ENCODE assay signal across 32 cellular contexts in genomic region chr13:95323930-95324662, GRCh38. TPM values are rescaled to one million over a fixed set of nuclear protein-coding genes. Genes with fewer than 3 reads are reported as not detected.
DNase-seq lines count a peak whose midpoint lies in the region; ATAC-seq, FAIRE-seq and TF ChIP-seq lines count a peak whose summit lies in the region.
"Had no signal": no experiment of that assay in that cellular context is flagged by ENCODE, and none has a peak within 500 bp of the region (broad histone marks: within the 10 kb centered on the region; RNA-seq: fewer than 3 reads in every experiment).

No MANE protein-coding gene starts in this region.

- H3K4me2 ChIP-seq in K562 (ENCODE audit: insufficient read depth, low read length) (no peak overlapping the region), neural progenitor cell (no peak overlapping the region)

- CTCF ChIA-PET in K562 (lab: Yijun Ruan, JAX; ENCODE audit: low intra/inter-chr PET ratio), result no interaction called here

- no peaks in the 10 kb centered on the region for H3K9me3 Mint-ChIP-seq in neural progenitor cell
- H3K9me3 Mint-ChIP-seq: memory B cell, WTC11 had no signal

- FAIRE-seq in K562 (lab: Jason Lieb, UNC), result no peak

- 38% methylated on average over 13 of the region's 16 CpGs for WGBS in K562 (ENCODE audit: insufficient coverage, low coverage, missing lambda C conversion rate)

- ATAC-seq in K562 (peak; percentile 60), HG02571 (IDR thresholded peaks at IDR 0.05; ENCODE audit: unreplicated experiment) (no peak), HG02938 (IDR thresholded peaks at IDR 0.05; ENCODE audit: unreplicated experiment) (no peak)
- ATAC-seq in stimulated activated naive CD8-positive, alpha-beta T cell treated with anti-CD3 and anti-CD28 coated beads, Interleukin-15, Interleukin-2, amounts not matched to agents 100 U/mL and 50 U/mL, for 24 hours, result no peak
- ATAC-seq: left cardiac atrium, Panc1, sciatic nerve, WTC11 had no signal

- TF ChIP-seq EP300 in K562 (IDR thresholded peaks at IDR 0.05; ENCODE audit: low read length), result no peak

- peaks cover 4% of the 10 kb centered on the region for H3K27me3 Mint-ChIP-seq in neural progenitor cell (ENCODE audit: insufficient read depth, low read depth)

- in situ Hi-C loops in K562 (cut with MboI), result no loop called here

- intact Hi-C loops in K562 (cut with micrococcal nuclease), result no loop called here

- POLR2A ChIA-PET in K562 (lab: Yijun Ruan, JAX), result no interaction called here

- no peaks in the 10 kb centered on the region for H3F3A ChIP-seq in neural progenitor cell (ENCODE audit: low read depth)

- H3K27ac Mint-ChIP-seq in neural progenitor cell, result no peak overlapping the region
- H3K27ac Mint-ChIP-seq: activated naive CD8-positive, alpha-beta T cell; immature natural killer cell; memory B cell; WTC11 had no signal

- H2AFZ ChIP-seq in K562 (ENCODE audit: low read depth, low read length), result peak overlapping the region; percentile 38; the same call in 1 of the 2 replicates
- peak overlapping the region; percentile 63 for H2AFZ ChIP-seq in neural progenitor cell (replicated peaks)

- no peaks in the 10 kb centered on the region for H3K36me3 ChIP-seq in K562 (ENCODE audit: control insufficient read depth, insufficient read depth, low read length)
- H3K36me3 ChIP-seq in neural progenitor cell, result no peaks in the 10 kb centered on the region
- H3K36me3 ChIP-seq: neutrophil, prostate gland, tibial nerve had no signal

- H4K20me1 ChIP-seq in K562 (replicated peaks; ENCODE audit: control insufficient read depth, insufficient read depth, low read length), result no peaks in the 10 kb centered on the region
- H4K20me1 ChIP-seq in neural progenitor cell (ENCODE audit: low read depth), result no peaks in the 10 kb centered on the region

- DNase-seq in ELF-1 (ENCODE audit: low read depth, low spot score) (peak; percentile 70), NCI-H146 treated with DMSO at 0.1 percent for 48 hours (lab: John Stamatoyannopoulos, UW; ENCODE audit: unreplicated experiment) (peak; percentile 35), K562 (ENCODE audit: extremely low read depth in 1 of 4, low spot score in 3 of 4) (no peak), neural progenitor cell (ENCODE audit: low spot score) (no peak)
- no peak for DNase-seq in stimulated activated naive CD8-positive, alpha-beta T cell treated with anti-CD3 and anti-CD28 coated beads, Interleukin-15, Interleukin-2, amounts not matched to agents 100 U/mL and 50 U/mL, for 24 hours
- DNase-seq: activated CD4-positive, alpha-beta T cell treated with anti-CD3 and anti-CD28 coated beads, Interleukin-2, amount 50 U/mL, for 1 hour; activated effector memory CD4-positive, alpha-beta T cell treated with Interleukin-2 at 50 U/mL for 16 hours; activated T-cell treated with anti-CD3 and anti-CD28 coated beads, Interleukin-2, amount 50 U/mL, for 1 hour; C1 segment of cervical spinal cord; DMS153; effector CD4-positive, alpha-beta T cell; hypothalamus; immature natural killer cell; left cardiac atrium; NCI-H187 treated with DMSO at 0.1 percent for 48 hours; NCI-H226; NCI-H748 treated with DMSO at 0.1 percent for 48 hours; SHP77; stimulated activated CD4-positive, alpha-beta T cell treated with anti-CD3 and anti-CD28 coated beads, Interleukin-12 subunit alpha, Interleukin-12 subunit beta, amount 100 ng/mL, for 4 hours; stimulated activated CD4-positive, alpha-beta T cell treated with anti-CD3 and anti-CD28 coated beads, Interleukin-2, amount 100 ng/mL, for 48 hours; SW 1271 had no signal

- no peaks in the 10 kb centered on the region for H3K27me3 ChIP-seq in K562 (ENCODE audit: control insufficient read depth in 2 of 2, insufficient read depth in 2 of 2, low read length in 2 of 2)
- H3K27me3 ChIP-seq in neural progenitor cell, result no peaks in the 10 kb centered on the region
- H3K27me3 ChIP-seq: neutrophil, tibial nerve had no signal

- H3K4me1 Mint-ChIP-seq in neural progenitor cell, result peaks cover 8% of the 10 kb centered on the region
- H3K4me1 Mint-ChIP-seq: immature natural killer cell, memory B cell, WTC11 had no signal

- H3K9ac ChIP-seq in K562 (ENCODE audit: insufficient read depth in 1 of 2, low read depth in 2 of 2, low read length in 2 of 2), result no peak overlapping the region
- no peak overlapping the region for H3K9ac ChIP-seq in neural progenitor cell

- 0 out of 4 replicates have a peak, but pooled peaks of 1 of the 2 experiments have one; percentile 4 for TF ChIP-seq RAD21 in K562 (CRISPR knock-in tag; conservative IDR thresholded peaks at IDR 0.05 in 1 of 2, IDR thresholded peaks at IDR 0.05 in 1 of 2)

- no peaks in the 10 kb centered on the region for H3K9me1 ChIP-seq in K562 (ENCODE audit: control insufficient read depth, insufficient read depth, low read length)

- no TSS peak for BruUV-seq in K562 (replicated peaks; lab: Mats Ljungman, UMichigan)

- no peaks in the 10 kb centered on the region for H3K9me3 ChIP-seq in K562 (replicated peaks; ENCODE audit: control insufficient read depth, insufficient read depth, low read depth, low read length)
- no peaks in the 10 kb centered on the region for H3K9me3 ChIP-seq in neural progenitor cell (ENCODE audit: low read depth)
- H3K9me3 ChIP-seq: neutrophil, prostate gland, tibial nerve had no signal

- peaks cover 0 to 2% of the 10 kb centered on the region in 2 experiments; a peak in 2 of 5 replicates for H3K4me1 ChIP-seq in K562 (replicated peaks in 1 of 2; ENCODE audit: control insufficient read depth in 2 of 2, insufficient read depth in 2 of 2, low read length in 2 of 2)
- no peaks in the 10 kb centered on the region for H3K4me1 ChIP-seq in neural progenitor cell
- H3K4me1 ChIP-seq: prostate gland, tibial nerve had no signal

- H3K36me3 Mint-ChIP-seq in neural progenitor cell, result no peaks in the 10 kb centered on the region
- H3K36me3 Mint-ChIP-seq: activated naive CD8-positive, alpha-beta T cell; immature natural killer cell; memory B cell; WTC11 had no signal

- H3K27ac ChIP-seq in K562 (ENCODE audit: extremely low read depth, low read depth, low read length) (no peak overlapping the region), neural progenitor cell (no peak overlapping the region)
- H3K27ac ChIP-seq: epithelial cell of prostate, neutrophil, tibial nerve had no signal

- H3K4me3 ChIP-seq in K562 (no peak overlapping the region), neural progenitor cell (no peak overlapping the region)
- H3K4me3 ChIP-seq: prostate gland, tibial nerve had no signal

- TF ChIP-seq POLR2A in K562 (conservative IDR thresholded peaks at IDR 0.05), result no peak

- H3K79me2 ChIP-seq in K562 (ENCODE audit: control insufficient read depth, insufficient read depth, low read length) (no peaks in the 10 kb centered on the region), neural progenitor cell (ENCODE audit: low read depth) (no peaks in the 10 kb centered on the region)

- H3K4me3 Mint-ChIP-seq in neural progenitor cell, result no peak overlapping the region
- H3K4me3 Mint-ChIP-seq: activated naive CD8-positive, alpha-beta T cell; immature natural killer cell; memory B cell; WTC11 had no signal

- no peak for TF ChIP-seq CTCF in K562 (IDR thresholded peaks at IDR 0.05 in 2 of 3, conservative IDR thresholded peaks at IDR 0.05 in 1 of 3; ENCODE audit: insufficient read depth in 2 of 3, low read depth in 1 of 3, low read length in 3 of 3)
- TF ChIP-seq CTCF in neural progenitor cell (IDR thresholded peaks at IDR 0.05), result no peak

TF ChIP-seq in K562, 482 proteins besides CTCF, POLR2A, EP300 and RAD21:
- TF ChIP-seq ZNF316 (IDR thresholded peaks at IDR 0.05) (peak; percentile 72), ESRRB (CRISPR knock-in tag; IDR thresholded peaks at IDR 0.05; ENCODE audit: borderline replicate concordance) (no peak), NR4A1 (CRISPR knock-in tag; IDR thresholded peaks at IDR 0.05) (no peak), NR4A1 (tag; IDR thresholded peaks at IDR 0.05) (no peak), ZFPM2 (CRISPR knock-in tag; IDR thresholded peaks at IDR 0.05) (no peak), ZNF263 (CRISPR knock-in tag; IDR thresholded peaks at IDR 0.05; ENCODE audit: borderline replicate concordance) (no peak), THRA (IDR thresholded peaks at IDR 0.05) (no peak), ZNF253 (CRISPR knock-in tag; conservative IDR thresholded peaks at IDR 0.05) (no peak), C11orf30 (IDR thresholded peaks at IDR 0.05; ENCODE audit: low read depth) (peak; percentile 69)

RNA-seq across cellular contexts. Expression of gene ABCC4, which starts 22.8 kb away (rescaled TPM):
- 171 and 231 TPM in 2 replicates for total RNA-seq in K562 (2011; cell fraction: chromatin; rRNA removed; ENCODE audit: low replicate concordance)
- total RNA-seq in K562 (2011; cell fraction: nucleolus; rRNA removed), result 78.9 and 97.5 TPM in 2 replicates
- total RNA-seq in K562 (2011; cell fraction: nucleoplasm; rRNA removed), result 124 and 134 TPM in 2 replicates
- total RNA-seq in K562 (2014; rRNA removed) (21.7 and 25.7 TPM in 2 replicates), K562 (2014; rRNA removed; fragmentation: Illumina TruSeq; extraction: Trizol) (37.2 and 42.3 TPM in 2 replicates), K562 (2015; rRNA removed; fragmentation: Illumina TruSeq; extraction: Trizol) (22.8 and 25.4 TPM in 2 replicates), K562 (2021) (35.8 and 37.3 TPM in 2 replicates), neural progenitor cell (ENCODE audit: low replicate concordance) (16.6 and 23.6 TPM in 2 replicates)
- polyA plus RNA-seq in K562 (2011; rRNA removed) (34.4 and 46.1 TPM in 2 replicates), K562 (2014; fragmentation: Illumina TruSeq; extraction: Trizol) (24.3 and 26.9 TPM in 2 replicates), K562 (2014; fragmentation: Nextera tagmentation; extraction: Ambion mirVana) (10 to 100 TPM in 1 of 2 experiments, 1 to 10 TPM in 1; 9.4 to 10.5 TPM), K562 (2014; rRNA removed) (16.7 and 19.5 TPM in 2 replicates)
- polyA plus RNA-seq in K562 (2011; cell fraction: cytosol; rRNA removed), result 14.7 and 26.7 TPM in 2 replicates
- polyA plus RNA-seq in K562 (2011; cell fraction: nucleus; rRNA removed), result 20.7 and 26.2 TPM in 2 replicates
- polyA plus RNA-seq in K562 (2012), result 16.4 and 18.6 TPM in 2 replicates
- 125 and 134 TPM in 2 replicates for polyA minus RNA-seq in K562 (2011; rRNA and poly(A)+ RNA removed)
- 43.1 and 44.1 TPM in 2 replicates for polyA minus RNA-seq in K562 (2011; cell fraction: cytosol; rRNA and poly(A)+ RNA removed)
- 48.1 and 77.4 TPM in 2 replicates for polyA minus RNA-seq in K562 (2011; cell fraction: nucleus; rRNA and poly(A)+ RNA removed)

Comparison
In these comparisons a context has a peak if more than half of its experiments do, and no peak if none do; other contexts are left out.
1. DNase-seq: peak in ELF-1 (single experiment) and NCI-H146 treated with DMSO at 0.1 percent for 48 hours (single experiment); none in K562 (0 of 4), neural progenitor cell (single experiment) and stimulated activated naive CD8-positive, alpha-beta T cell treated with anti-CD3 and anti-CD28 coated beads, Interleukin-15, Interleukin-2, amounts not matched to agents 100 U/mL and 50 U/mL, for 24 hours (single experiment).